ENCODE assay signal across 11 cellular contexts in the genomic region with DNA sequence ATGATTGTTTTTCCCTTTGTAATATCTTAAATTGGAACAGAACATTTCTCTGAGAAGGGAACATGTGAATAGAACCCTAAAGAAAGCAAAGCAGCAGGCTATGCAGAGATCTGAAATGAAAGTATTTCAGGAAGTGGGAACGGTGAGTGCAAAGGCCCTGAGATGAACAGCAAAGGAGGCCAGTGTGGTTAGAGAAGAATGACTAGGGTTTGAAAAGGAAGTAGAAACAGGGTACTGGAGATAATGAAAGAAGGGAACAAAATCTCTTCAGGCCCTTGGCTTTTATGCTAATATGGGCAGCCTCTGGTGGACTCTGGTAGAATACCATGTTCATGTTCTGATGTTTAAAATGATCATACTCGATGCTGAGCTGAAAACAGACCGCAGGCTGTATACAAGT. TPM values are rescaled to one million over a fixed set of nuclear protein-coding genes. Genes with fewer than 3 reads are reported as not detected.
DNase-seq lines count a peak whose midpoint lies in the region; ATAC-seq, FAIRE-seq and TF ChIP-seq lines count a peak whose summit lies in the region.
"Had no signal": no experiment of that assay in that cellular context is flagged by ENCODE, and none has a peak within 500 bp of the region (broad histone marks: within the 10 kb centered on the region; RNA-seq: fewer than 3 reads in every experiment).

No MANE protein-coding gene starts in this region.

- H3K27me3 Mint-ChIP-seq in stimulated activated naive CD8-positive, alpha-beta T cell treated with anti-CD3 and anti-CD28 coated beads, Interleukin-15, amount 100 ng/mL, for 72 hours: no peaks in the 10 kb centered on the region

- H3K27ac ChIP-seq in breast epithelium (peak overlapping the region in 1 of 2 donors; percentile 30), gastrocnemius medialis (no peak overlapping the region)
- H3K27ac ChIP-seq: C4-2B, VCaP had no signal

- intact Hi-C loops in breast epithelium (cut with DNase I; ENCODE audit: low total_unique reads) (loop anchor here (10.0 kb wide), 1 partner anchor 627 kb away; no protein-coding TSS in a partner anchor), gastrocnemius medialis (cut with DNase I; ENCODE audit: low total_unique reads) (no loop called here)

- no peaks in the 10 kb centered on the region for H3K9me3 ChIP-seq in breast epithelium
- no peaks in the 10 kb centered on the region for H3K9me3 ChIP-seq in gastrocnemius medialis

- no peaks in the 10 kb centered on the region for H3K9me3 Mint-ChIP-seq in stimulated activated naive CD8-positive, alpha-beta T cell treated with anti-CD3 and anti-CD28 coated beads, Interleukin-15, amount 100 ng/mL, for 72 hours
- H3K9me3 Mint-ChIP-seq: endodermal cell had no signal

- no peak for FAIRE-seq in frontal cortex (lab: Jason Lieb, UNC)

- TF ChIP-seq POLR2A in breast epithelium (IDR thresholded peaks at IDR 0.05) (no peak), gastrocnemius medialis (IDR thresholded peaks at IDR 0.05) (no peak)

- H3K27me3 ChIP-seq in breast epithelium: no peaks in the 10 kb centered on the region
- no peaks in the 10 kb centered on the region for H3K27me3 ChIP-seq in gastrocnemius medialis

- peaks cover 12% of the 10 kb centered on the region for H3K4me1 Mint-ChIP-seq in stimulated activated naive CD8-positive, alpha-beta T cell treated with anti-CD3 and anti-CD28 coated beads, Interleukin-15, amount 100 ng/mL, for 72 hours

- TF ChIP-seq CTCF in breast epithelium (IDR thresholded peaks at IDR 0.05): no peak
- TF ChIP-seq CTCF in gastrocnemius medialis (IDR thresholded peaks at IDR 0.05 in 4 of 5, conservative IDR thresholded peaks at IDR 0.05 in 1 of 5): no peak

- H3K4me3 Mint-ChIP-seq in stimulated activated naive CD8-positive, alpha-beta T cell treated with anti-CD3 and anti-CD28 coated beads, Interleukin-15, amount 100 ng/mL, for 72 hours: peak overlapping the region in 1 of 2 donors; percentile 49
- H3K4me3 Mint-ChIP-seq: endodermal cell had no signal

- H3K27ac Mint-ChIP-seq in stimulated activated naive CD8-positive, alpha-beta T cell treated with anti-CD3 and anti-CD28 coated beads, Interleukin-15, amount 100 ng/mL, for 72 hours: no peak overlapping the region
- H3K27ac Mint-ChIP-seq: endodermal cell had no signal

- in situ Hi-C loops in gastrocnemius medialis (cut with MboI; ENCODE audit: low sequenced_read_pairs in 4 of 4): no loop called here

- H3K4me1 ChIP-seq in breast epithelium: peaks cover 0 to under 1% of the 10 kb centered on the region in 2 donors
- H3K4me1 ChIP-seq in gastrocnemius medialis: peaks cover 45 to 46% of the 10 kb centered on the region in 2 donors

- ATAC-seq in stimulated activated naive CD8-positive, alpha-beta T cell treated with anti-CD3 and anti-CD28 coated beads, Interleukin-15, amount 100 ng/mL, for 72 hours: peak; percentile 84
- ATAC-seq in stimulated activated naive CD8-positive, alpha-beta T cell treated with anti-CD3 and anti-CD28 coated beads, Interleukin-15, Interleukin-2, amounts not matched to agents 100 U/mL and 50 U/mL, for 24 hours: no peak
- peak; percentile 85 for ATAC-seq in HG02870 (IDR thresholded peaks at IDR 0.05; ENCODE audit: unreplicated experiment)
- ATAC-seq in gastrocnemius medialis: no peak

- H3K4me3 ChIP-seq in breast epithelium (no peak overlapping the region), gastrocnemius medialis (no peak overlapping the region)

- DNase-seq in stimulated activated naive CD8-positive, alpha-beta T cell treated with anti-CD3 and anti-CD28 coated beads, Interleukin-15, amount 100 ng/mL, for 72 hours: no peak
- no peak for DNase-seq in stimulated activated naive CD8-positive, alpha-beta T cell treated with anti-CD3 and anti-CD28 coated beads, Interleukin-15, Interleukin-2, amounts not matched to agents 100 U/mL and 50 U/mL, for 24 hours
- peak; percentile 50 for DNase-seq in NOMO-1 treated with DMSO at 0.1 percent for 48 hours (lab: John Stamatoyannopoulos, UW; ENCODE audit: unreplicated experiment)
- DNase-seq in frontal cortex (ENCODE audit: low spot score in 2 of 2): no peak
- no peak for DNase-seq in breast epithelium (ENCODE audit: low spot score in 2 of 2)
- DNase-seq in gastrocnemius medialis: no peak
- DNase-seq in NCI-H510A (lab: John Stamatoyannopoulos, UW): no peak
- DNase-seq: endodermal cell had no signal

- H3K36me3 ChIP-seq in breast epithelium (no peaks in the 10 kb centered on the region), gastrocnemius medialis (no peaks in the 10 kb centered on the region)

RNA-seq across cellular contexts. Expression of a gene that starts 22.2 kb away (rescaled TPM):
- total RNA-seq in frontal cortex (228 TPM), breast epithelium (100 to 1,000 TPM in 2 of 3 donors, 10 to 100 TPM in 1; 67.5 to 203 (median 105) TPM), gastrocnemius medialis (10 to 100 TPM; 35.1 to 60.5 (median 54.1) TPM)

Comparison
In these comparisons a context has a peak if more than half of its experiments do, and no peak if none do; other contexts are left out.
1. ATAC-seq: peak in stimulated activated naive CD8-positive, alpha-beta T cell treated with anti-CD3 and anti-CD28 coated beads, Interleukin-15, amount 100 ng/mL, for 72 hours (single experiment) and HG02870 (single experiment); none in stimulated activated naive CD8-positive, alpha-beta T cell treated with anti-CD3 and anti-CD28 coated beads, Interleukin-15, Interleukin-2, amounts not matched to agents 100 U/mL and 50 U/mL, for 24 hours (single experiment) and gastrocnemius medialis (0 of 2).